Comparison of ENCODE assay signal across 26 cellular contexts in genomic region chr7:22645418-22646181, GRCh38.
"Had no signal": no experiment of that assay in that cellular context is flagged by ENCODE, and none has a peak within 500 bp of the region (broad histone marks: within the 10 kb centered on the region; RNA-seq: fewer than 3 reads in every experiment).

No MANE protein-coding gene starts in this region.

- H3K4me1 ChIP-seq: adrenal gland, Peyer's patch had no signal

- DNase-seq: activated CD4-positive, alpha-beta T cell treated with anti-CD3 and anti-CD28 coated beads for 48 hours; activated CD4-positive, alpha-beta T cell treated with anti-CD3 and anti-CD28 coated beads, Interleukin-2, amount 50 U/mL, for 4 hours; activated CD4-positive, CD25-positive, alpha-beta regulatory T cell treated with anti-CD3 and anti-CD28 coated beads, Interleukin-2, amount 50 U/mL, for 72 hours; activated CD8-positive, alpha-beta memory T cell treated with anti-CD3 and anti-CD28 coated beads, Interleukin-2, amount 50 U/mL, for 48 hours; activated CD8-positive, alpha-beta T cell treated with anti-CD3 and anti-CD28 coated beads, Interleukin-2, amount 10 ng/mL, durations not matched to agents 7 days and 5 days; activated effector memory CD4-positive, alpha-beta T cell treated with anti-CD3 and anti-CD28 coated beads, Interleukin-2, amount 50 U/mL, for 16 hours; activated naive CD4-positive, alpha-beta T cell treated with Interleukin-2 at 50 U/mL for 16 hours; activated naive CD8-positive, alpha-beta T cell treated with anti-CD3 and anti-CD28 coated beads for 36 hours; activated T-cell treated with anti-CD3 and anti-CD28 coated beads, Interleukin-2, amount 50 U/mL, for 1 hour; adrenal gland; anterior cingulate cortex; cerebellar nuclear complex; NCI-H1092; NCI-H1417; NCI-H1930; NCI-H2171; NCI-H2227 treated with DMSO at 0.1 percent for 48 hours; NCI-H446 treated with DMSO at 0.1 percent for 48 hours; NCI-H524 treated with DMSO at 0.1 percent for 48 hours; NCI-H82; Peyer's patch; SHP77; SW 1271 had no signal

- H3K4me3 ChIP-seq: adrenal gland, Peyer's patch, SJSA1 had no signal

- FAIRE-seq: colon had no signal

- H3K4me3 Mint-ChIP-seq: activated CD8-positive, alpha-beta T cell treated with anti-CD3 and anti-CD28 coated beads, Interleukin-2, amount 10 ng/mL, durations not matched to agents 7 days and 5 days; activated naive CD8-positive, alpha-beta T cell treated with anti-CD3 and anti-CD28 coated beads for 36 hours had no signal

- H3K27ac Mint-ChIP-seq: activated CD8-positive, alpha-beta T cell treated with anti-CD3 and anti-CD28 coated beads, Interleukin-2, amount 10 ng/mL, durations not matched to agents 7 days and 5 days; activated naive CD8-positive, alpha-beta T cell treated with anti-CD3 and anti-CD28 coated beads for 36 hours had no signal

- H3K27ac ChIP-seq: adrenal gland, Peyer's patch, SJSA1 had no signal

- H3K27me3 ChIP-seq: adrenal gland, Peyer's patch, SJSA1 had no signal

- H3K36me3 ChIP-seq: adrenal gland, Peyer's patch, SJSA1 had no signal

- ATAC-seq: activated CD8-positive, alpha-beta T cell treated with anti-CD3 and anti-CD28 coated beads, Interleukin-2, amount 10 ng/mL, durations not matched to agents 7 days and 5 days; SK-N-SH treated with all-trans-retinoic acid at 6 μM for 48 hours had no signal
